In genomic region chr7:73979656-73980055, GRCh38 we compare ENCODE assay signal across 6 cellular contexts. TPM values are rescaled to one million over a fixed set of nuclear protein-coding genes. Genes with fewer than 3 reads are reported as not detected.
"Had no signal": no experiment of that assay in that cellular context is flagged by ENCODE, and none has a peak within 500 bp of the region (broad histone marks: within the 10 kb centered on the region; RNA-seq: fewer than 3 reads in every experiment).

No MANE protein-coding gene starts in this region.

RNA-seq across cellular contexts. Expression of gene ELN, which starts 48.3 kb away (rescaled TPM):
- total RNA-seq: activated CD4-positive, alpha-beta memory T cell treated with anti-CD3 and anti-CD28 coated beads, Interleukin-2, amount 10 ng/mL, durations not matched to agents 7 days and 5 days; activated CD8-positive, alpha-beta memory T cell treated with anti-CD3 and anti-CD28 coated beads, Interleukin-2, amount 10 ng/mL, durations not matched to agents 7 days and 5 days; activated naive CD8-positive, alpha-beta T cell treated with anti-CD3 and anti-CD28 coated beads for 36 hours; SK-MEL-5 had no signal
- polyA plus RNA-seq: cardiac muscle cell, K562 had no signal
